35 cellular contexts compared by ENCODE assay signal in the genomic region with DNA sequence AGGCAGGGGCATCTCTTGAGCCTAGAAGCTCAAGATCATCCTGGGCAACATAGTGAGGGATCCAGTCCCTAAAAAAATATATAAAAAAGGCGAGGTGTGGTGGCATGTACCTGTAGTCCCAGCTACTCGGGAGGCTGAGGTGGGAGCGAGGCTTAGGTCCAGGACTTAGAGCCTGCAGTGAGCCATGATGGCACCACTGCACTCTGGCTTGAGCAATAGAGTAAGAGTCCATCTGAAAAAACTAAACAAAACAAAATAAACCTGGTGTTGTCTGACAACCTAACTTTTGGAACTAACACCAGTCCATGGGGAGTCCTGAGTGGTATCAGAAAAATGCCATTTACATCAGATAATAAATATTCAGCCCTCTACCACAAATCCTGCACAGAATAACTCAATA.
DNase-seq lines count a peak whose midpoint lies in the region; ATAC-seq, FAIRE-seq and TF ChIP-seq lines count a peak whose summit lies in the region.
"Had no signal": no experiment of that assay in that cellular context is flagged by ENCODE, and none has a peak within 500 bp of the region (broad histone marks: within the 10 kb centered on the region; RNA-seq: fewer than 3 reads in every experiment).

No MANE protein-coding gene starts in this region.

- TF ChIP-seq RAD21 in HepG2 (CRISPR knock-in tag; IDR thresholded peaks at IDR 0.05) (no peak), liver (IDR thresholded peaks at IDR 0.05) (no peak)

- H3K9ac ChIP-seq in HepG2 (ENCODE audit: insufficient read depth, low read depth, low read length) = no peak overlapping the region
- no peak overlapping the region for H3K9ac ChIP-seq in liver (ENCODE audit: low read depth in 1 of 2, low read length in 2 of 2)
- H3K9ac ChIP-seq: BLaER1; BLaER1 treated with 17β-estradiol and CSF1 and Interleukin-3, amounts not matched to agents 10 nM and 100 nM had no signal

- H3K4me1 ChIP-seq in HepG2 (ENCODE audit: insufficient read depth, low read length) = peaks cover 28% of the 10 kb centered on the region
- H3K4me1 ChIP-seq in liver (ENCODE audit: control insufficient read depth in 4 of 4, insufficient read depth in 4 of 4, low read length in 3 of 4) = no peaks in the 10 kb centered on the region
- H3K4me1 ChIP-seq: A549; BE2C; BLaER1; BLaER1 treated with 17β-estradiol and CSF1 and Interleukin-3, amounts not matched to agents 10 nM and 100 nM had no signal

- H3K4me1 Mint-ChIP-seq in activated CD4-positive, alpha-beta memory T cell treated with anti-CD3 and anti-CD28 coated beads, Interleukin-2, amount 10 ng/mL, durations not matched to agents 7 days and 5 days = no peaks in the 10 kb centered on the region
- H3K4me1 Mint-ChIP-seq: B cell, CD14-positive monocyte had no signal

- WGBS in HepG2 (ENCODE audit: low lambda C conversion rate) = 88% methylated on average over 3 of the region's 3 CpGs
- 89% methylated on average over 3 of the region's 3 CpGs for WGBS in liver

- H3K9me3 Mint-ChIP-seq in activated CD4-positive, alpha-beta memory T cell treated with anti-CD3 and anti-CD28 coated beads, Interleukin-2, amount 10 ng/mL, durations not matched to agents 7 days and 5 days = no peaks in the 10 kb centered on the region
- H3K9me3 Mint-ChIP-seq: CD14-positive monocyte; CD4-positive, alpha-beta memory T cell; CD4-positive, alpha-beta T cell; CD8-positive, alpha-beta memory T cell; CD8-positive, alpha-beta T cell had no signal

- no peak for DNase-seq in left lobe of liver (ENCODE audit: low spot score)
- DNase-seq in HepG2 (ENCODE audit: low spot score) = no peak
- DNase-seq in activated CD4-positive, alpha-beta memory T cell treated with anti-CD3 and anti-CD28 coated beads, Interleukin-2, amount 10 ng/mL, durations not matched to agents 7 days and 5 days = no peak
- no peak for DNase-seq in activated CD8-positive, alpha-beta memory T cell treated with anti-CD3 and anti-CD28 coated beads for 24 hours
- DNase-seq: 8988T; ACHN; AML-193; BE2C; C1 segment of cervical spinal cord; Caco-2; Calu3; CD4-positive, alpha-beta memory T cell; CD4-positive, alpha-beta T cell; CD4-positive, CD25-positive, alpha-beta regulatory T cell; CD8-positive, alpha-beta memory T cell; CD8-positive, alpha-beta T cell; COR-L47; DMS 273 treated with DMSO at 0.1 percent for 48 hours; DMS153; DMS53; DMS79; DMS79 treated with DMSO at 0.1 percent for 48 hours; DND-41; EL had no signal

- H3K27ac Mint-ChIP-seq in activated CD4-positive, alpha-beta memory T cell treated with anti-CD3 and anti-CD28 coated beads, Interleukin-2, amount 10 ng/mL, durations not matched to agents 7 days and 5 days = no peak overlapping the region
- H3K27ac Mint-ChIP-seq: B cell; CD4-positive, alpha-beta memory T cell; CD4-positive, alpha-beta T cell; CD4-positive, CD25-positive, alpha-beta regulatory T cell; CD8-positive, alpha-beta memory T cell; CD8-positive, alpha-beta T cell had no signal

- H4K20me1 ChIP-seq in HepG2 (ENCODE audit: insufficient read depth, low read length) = no peaks in the 10 kb centered on the region
- H4K20me1 ChIP-seq: BLaER1; BLaER1 treated with 17β-estradiol and CSF1 and Interleukin-3, amounts not matched to agents 10 nM and 100 nM had no signal

- peaks cover 3% of the 10 kb centered on the region for H3K27me3 Mint-ChIP-seq in activated CD4-positive, alpha-beta memory T cell treated with anti-CD3 and anti-CD28 coated beads, Interleukin-2, amount 10 ng/mL, durations not matched to agents 7 days and 5 days
- H3K27me3 Mint-ChIP-seq: CD4-positive, CD25-positive, alpha-beta regulatory T cell had no signal

- intact Hi-C loops in HepG2 (cut with micrococcal nuclease; ENCODE audit: unreplicated experiment) = no loop called here

- H3K36me3 Mint-ChIP-seq in activated CD4-positive, alpha-beta memory T cell treated with anti-CD3 and anti-CD28 coated beads, Interleukin-2, amount 10 ng/mL, durations not matched to agents 7 days and 5 days (ENCODE audit: low read depth) = no peaks in the 10 kb centered on the region
- H3K36me3 Mint-ChIP-seq: CD14-positive monocyte; CD4-positive, alpha-beta memory T cell; CD4-positive, CD25-positive, alpha-beta regulatory T cell; CD8-positive, alpha-beta T cell had no signal

- H3K4me2 ChIP-seq in HepG2 (ENCODE audit: low read depth, low read length) = no peak overlapping the region
- H3K4me2 ChIP-seq: A549; BLaER1; BLaER1 treated with 17β-estradiol and CSF1 and Interleukin-3, amounts not matched to agents 10 nM and 100 nM had no signal

- H3K36me3 ChIP-seq in HepG2 (replicated peaks in 1 of 2; ENCODE audit: control insufficient read depth in 1 of 2, insufficient read depth in 2 of 2, low read length in 2 of 2) = no peaks in the 10 kb centered on the region
- H3K36me3 ChIP-seq in liver (ENCODE audit: control insufficient read depth in 4 of 4, insufficient read depth in 3 of 4, low read depth in 1 of 4, low read length in 3 of 4) = no peaks in the 10 kb centered on the region
- H3K36me3 ChIP-seq: BE2C; BLaER1; BLaER1 treated with 17β-estradiol and CSF1 and Interleukin-3, amounts not matched to agents 10 nM and 100 nM had no signal

- POLR2A ChIA-PET in HepG2 (lab: Yijun Ruan, JAX) = no interaction called here
- POLR2A ChIA-PET in activated CD4-positive, alpha-beta memory T cell treated with anti-CD3 and anti-CD28 coated beads, Interleukin-2, amount 10 ng/mL, durations not matched to agents 7 days and 5 days (lab: Charles Lee) = no interaction called here

- CTCF ChIA-PET in HepG2 (lab: Yijun Ruan, JAX; ENCODE audit: low intra/inter-chr PET ratio, low total read pairs) = no interaction called here
- CTCF ChIA-PET in activated CD4-positive, alpha-beta memory T cell treated with anti-CD3 and anti-CD28 coated beads, Interleukin-2, amount 10 ng/mL, durations not matched to agents 7 days and 5 days (lab: Charles Lee) = no interaction called here

- H3K4me3 ChIP-seq in HepG2 (replicated peaks in 1 of 3; ENCODE audit: insufficient read depth in 1 of 3, low read depth in 2 of 3, low read length in 3 of 3) (no peak overlapping the region), liver (ENCODE audit: low read depth in 1 of 3, low read length in 3 of 3) (no peak overlapping the region)
- H3K4me3 ChIP-seq: A549; BLaER1; BLaER1 treated with 17β-estradiol and CSF1 and Interleukin-3, amounts not matched to agents 10 nM and 100 nM had no signal

- no peaks in the 10 kb centered on the region for H3K9me3 ChIP-seq in HepG2 (ENCODE audit: low read length)
- H3K9me3 ChIP-seq in liver (ENCODE audit: control insufficient read depth in 4 of 4, low read length in 3 of 4) = no peaks in the 10 kb centered on the region
- H3K9me3 ChIP-seq: A549; BE2C; BLaER1; BLaER1 treated with 17β-estradiol and CSF1 and Interleukin-3, amounts not matched to agents 10 nM and 100 nM; Caco-2 had no signal

- no peak for TF ChIP-seq POLR2A in HepG2 (IDR thresholded peaks at IDR 0.05; ENCODE audit: insufficient read depth in 1 of 2, low read depth in 2 of 2, low read length in 2 of 2)

- H3K79me2 ChIP-seq in HepG2 (ENCODE audit: insufficient read depth, low read length) = no peaks in the 10 kb centered on the region

- FAIRE-seq in HepG2 (lab: Jason Lieb, UNC) = no peak
- FAIRE-seq: A204.1, A549, D721Med had no signal

- H3K27ac ChIP-seq in HepG2 (ENCODE audit: extremely low read length, insufficient read depth, low read length) = no peak overlapping the region
- no peak overlapping the region for H3K27ac ChIP-seq in liver (ENCODE audit: low read depth in 1 of 2, low read length in 2 of 2)
- H3K27ac ChIP-seq: 22Rv1; A549; BLaER1; BLaER1 treated with 17β-estradiol and CSF1 and Interleukin-3, amounts not matched to agents 10 nM and 100 nM; C4-2B had no signal

- no peak for TF ChIP-seq EP300 in HepG2 (IDR thresholded peaks at IDR 0.05; ENCODE audit: low read depth in 2 of 2, low read length in 2 of 2)
- no peak for TF ChIP-seq EP300 in HepG2 (CRISPR knock-in tag; IDR thresholded peaks at IDR 0.05; ENCODE audit: borderline replicate concordance)

- no peak overlapping the region for H2AFZ ChIP-seq in HepG2 (ENCODE audit: low read length)

- no peaks in the 10 kb centered on the region for H3K27me3 ChIP-seq in HepG2 (ENCODE audit: control insufficient read depth in 1 of 2, insufficient read depth in 2 of 2, low read length in 2 of 2)
- no peaks in the 10 kb centered on the region for H3K27me3 ChIP-seq in liver (ENCODE audit: control insufficient read depth in 4 of 4, insufficient read depth in 4 of 4, low read length in 3 of 4)
- H3K27me3 ChIP-seq: BE2C; BLaER1; BLaER1 treated with 17β-estradiol and CSF1 and Interleukin-3, amounts not matched to agents 10 nM and 100 nM had no signal

- ATAC-seq in left lobe of liver (peak; percentile 61), HepG2 (no peak), GM21529 (IDR thresholded peaks at IDR 0.05; ENCODE audit: unreplicated experiment) (no peak)
- ATAC-seq: A549; CD8-positive, alpha-beta T cell had no signal

- BruUV-seq in HepG2 (replicated peaks; lab: Mats Ljungman, UMichigan) = no TSS peak

- in situ Hi-C loops in HepG2 (cut with HindIII; ENCODE audit: extremely low pct_ligation_motif_present, low pct_unique_long_range_greater_than_20kb) = no loop called here

- H3K4me3 Mint-ChIP-seq in activated CD4-positive, alpha-beta memory T cell treated with anti-CD3 and anti-CD28 coated beads, Interleukin-2, amount 10 ng/mL, durations not matched to agents 7 days and 5 days = no peak overlapping the region
- H3K4me3 Mint-ChIP-seq: B cell; CD14-positive monocyte; CD4-positive, alpha-beta memory T cell; CD4-positive, alpha-beta T cell; CD4-positive, CD25-positive, alpha-beta regulatory T cell; CD8-positive, alpha-beta memory T cell; CD8-positive, alpha-beta T cell had no signal

- no peak for TF ChIP-seq CTCF in HepG2 (CRISPR knock-in tag; IDR thresholded peaks at IDR 0.05)
- no peak for TF ChIP-seq CTCF in liver (IDR thresholded peaks at IDR 0.05; ENCODE audit: low read depth, low read length, missing input control)

TF ChIP-seq in liver, 16 proteins besides CTCF, POLR2A, EP300 and RAD21 (continues in another document):
- TF ChIP-seq, protein P1, sequence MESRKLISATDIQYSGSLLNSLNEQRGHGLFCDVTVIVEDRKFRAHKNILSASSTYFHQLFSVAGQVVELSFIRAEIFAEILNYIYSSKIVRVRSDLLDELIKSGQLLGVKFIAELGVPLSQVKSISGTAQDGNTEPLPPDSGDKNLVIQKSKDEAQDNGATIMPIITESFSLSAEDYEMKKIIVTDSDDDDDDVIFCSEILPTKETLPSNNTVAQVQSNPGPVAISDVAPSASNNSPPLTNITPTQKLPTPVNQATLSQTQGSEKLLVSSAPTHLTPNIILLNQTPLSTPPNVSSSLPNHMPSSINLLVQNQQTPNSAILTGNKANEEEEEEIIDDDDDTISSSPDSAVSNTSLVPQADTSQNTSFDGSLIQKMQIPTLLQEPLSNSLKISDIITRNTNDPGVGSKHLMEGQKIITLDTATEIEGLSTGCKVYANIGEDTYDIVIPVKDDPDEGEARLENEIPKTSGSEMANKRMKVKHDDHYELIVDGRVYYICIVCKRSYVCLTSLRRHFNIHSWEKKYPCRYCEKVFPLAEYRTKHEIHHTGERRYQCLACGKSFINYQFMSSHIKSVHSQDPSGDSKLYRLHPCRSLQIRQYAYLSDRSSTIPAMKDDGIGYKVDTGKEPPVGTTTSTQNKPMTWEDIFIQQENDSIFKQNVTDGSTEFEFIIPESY (IDR thresholded peaks at IDR 0.05) = no peak
- TF ChIP-seq HNF4G (IDR thresholded peaks at IDR 0.05) = no peak
